In the genomic region with DNA sequence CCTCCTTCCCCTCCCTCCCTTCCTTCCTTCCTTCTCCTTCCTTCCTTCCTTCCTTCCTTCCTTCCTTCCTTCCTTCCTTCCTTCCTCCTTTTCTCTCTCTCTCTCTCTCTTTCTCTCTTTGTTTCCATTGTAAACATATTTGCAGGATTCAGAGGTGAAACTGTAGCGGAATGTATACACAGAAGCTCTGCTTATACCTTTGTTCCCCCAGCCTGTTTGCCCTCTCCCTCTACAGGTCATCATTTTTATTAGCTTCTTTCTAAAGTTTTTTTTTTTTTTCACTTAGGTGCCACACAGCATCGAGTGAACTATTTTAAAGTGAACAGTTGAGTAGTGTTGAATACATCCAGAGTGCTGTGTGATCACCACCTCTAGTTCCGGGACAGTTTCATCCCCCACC, we compare ENCODE assay signal across 24 cellular contexts. TPM values are rescaled to one million over a fixed set of nuclear protein-coding genes. Genes with fewer than 3 reads are reported as not detected.
A peak's percentile ranks its signal among the peaks of the same experiment; 100 is the strongest.
DNase-seq lines count a peak whose midpoint lies in the region; TF ChIP-seq lines count a peak whose summit lies in the region.
"Had no signal": no experiment of that assay in that cellular context is flagged by ENCODE, and none has a peak within 500 bp of the region (broad histone marks: within the 10 kb centered on the region; RNA-seq: fewer than 3 reads in every experiment).

No MANE protein-coding gene starts in this region.

- peak overlapping the region; percentile 30 for H3K9ac ChIP-seq in SK-N-MC (ENCODE audit: insufficient read length)
- H3K9ac ChIP-seq: BLaER1 had no signal

- H3K9me2 ChIP-seq in PC-9 (ENCODE audit: insufficient read depth) = no peaks in the 10 kb centered on the region

- H2AFZ ChIP-seq in PC-9 = no peak overlapping the region

- H3K27ac ChIP-seq in A673 (ENCODE audit: low read depth, low read length, poor library complexity, severe bottlenecking) = peak overlapping the region; percentile 65
- peak overlapping the region; percentile 91 for H3K27ac ChIP-seq in SK-N-MC
- no peak overlapping the region for H3K27ac ChIP-seq in PC-9
- H3K27ac ChIP-seq: 22Rv1, A549, BLaER1 had no signal

- no peak overlapping the region for H3K4me3 Mint-ChIP-seq in progenitor cell of endocrine pancreas (ENCODE audit: low read depth)
- H3K4me3 Mint-ChIP-seq: CD14-positive monocyte; CD4-positive, alpha-beta memory T cell; CD4-positive, CD25-positive, alpha-beta regulatory T cell; CD8-positive, alpha-beta memory T cell had no signal

- POLR2A ChIA-PET in A673 (lab: Charles Lee; ENCODE audit: low non-redundant PET) = interaction anchor here (0.6 kb wide), 2 partner anchors 314 to 344 kb away, joined by 4 to 5 read pairs; no protein-coding TSS in a partner anchor
- POLR2A ChIA-PET in PC-9 (lab: Charles Lee; ENCODE audit: unreplicated experiment) = no interaction called here

- H3K4me3 ChIP-seq in A673 (ENCODE audit: low read depth, low read length, poor library complexity, severe bottlenecking) = no peak overlapping the region
- peak overlapping the region; percentile 42; the same call in 1 of the 2 replicates for H3K4me3 ChIP-seq in SK-N-MC
- no peak overlapping the region for H3K4me3 ChIP-seq in PC-9
- H3K4me3 ChIP-seq: A549, BLaER1, GM12878 had no signal

- H3K9me3 ChIP-seq in A673 (ENCODE audit: low read depth, low read length, poor library complexity, severe bottlenecking) (no peaks in the 10 kb centered on the region), SK-N-MC (ENCODE audit: low read depth, low read length) (no peaks in the 10 kb centered on the region), PC-9 (ENCODE audit: insufficient read depth, low read depth) (no peaks in the 10 kb centered on the region)
- H3K9me3 ChIP-seq: BE2C had no signal

- peaks cover 15% of the 10 kb centered on the region for H3K4me1 Mint-ChIP-seq in progenitor cell of endocrine pancreas (ENCODE audit: low read depth)
- H3K4me1 Mint-ChIP-seq: CD14-positive monocyte; CD8-positive, alpha-beta memory T cell had no signal

- H3K27me3 ChIP-seq in A673 (replicated peaks; ENCODE audit: insufficient read depth, low read depth, low read length, poor library complexity) (no peaks in the 10 kb centered on the region), PC-9 (ENCODE audit: insufficient read depth, low read depth) (peaks cover 3% of the 10 kb centered on the region; the same call in 1 of the 2 replicates)
- H3K27me3 ChIP-seq: BLaER1 had no signal

- H3K27ac Mint-ChIP-seq in progenitor cell of endocrine pancreas = peak overlapping the region; percentile 49
- H3K27ac Mint-ChIP-seq: CD4-positive, alpha-beta memory T cell had no signal

- no peaks in the 10 kb centered on the region for H3K27me3 Mint-ChIP-seq in progenitor cell of endocrine pancreas

- DNase-seq in A673 (ENCODE audit: low spot score) (peak; percentile 74), SK-N-MC (ENCODE audit: low read depth, low spot score) (peak; percentile 83), progenitor cell of endocrine pancreas (ENCODE audit: low spot score, unreplicated experiment) (no peak), PC-9 (no peak), NCI-H1694 treated with DMSO at 0.1 percent for 48 hours (lab: John Stamatoyannopoulos, UW) (no peak)
- DNase-seq: ACHN; BE2C; C1 segment of cervical spinal cord; Calu3; CD4-positive, alpha-beta memory T cell; CD4-positive, CD25-positive, alpha-beta regulatory T cell; CD8-positive, alpha-beta memory T cell; COR-L47; DMS53; DMS79; DND-41; EL; GDM1 had no signal

- CTCF ChIA-PET in A673 (lab: Charles Lee) = interaction anchor here (0.7 kb wide), 1 partner anchor 315 kb away, joined by 3 read pairs; no protein-coding TSS in a partner anchor
- CTCF ChIA-PET in PC-9 (lab: Charles Lee) = no interaction called here

- peaks cover 10% of the 10 kb centered on the region for H3K36me3 Mint-ChIP-seq in progenitor cell of endocrine pancreas (ENCODE audit: insufficient read depth)
- H3K36me3 Mint-ChIP-seq: CD14-positive monocyte; CD4-positive, alpha-beta memory T cell; CD4-positive, CD25-positive, alpha-beta regulatory T cell; CD8-positive, alpha-beta memory T cell had no signal

- intact Hi-C loops in A673 (cut with micrococcal nuclease; ENCODE audit: unreplicated experiment) = no loop called here
- intact Hi-C loops in PC-9 (cut with micrococcal nuclease; ENCODE audit: unreplicated experiment) = no loop called here

- H3K9me3 Mint-ChIP-seq in progenitor cell of endocrine pancreas (ENCODE audit: low read depth) = peaks cover 4% of the 10 kb centered on the region
- H3K9me3 Mint-ChIP-seq: CD4-positive, CD25-positive, alpha-beta regulatory T cell; CD8-positive, alpha-beta memory T cell had no signal

- peaks cover 74% of the 10 kb centered on the region for H3K4me1 ChIP-seq in A673 (ENCODE audit: insufficient read depth, low read length, poor library complexity, severe bottlenecking)
- H3K4me1 ChIP-seq in PC-9 (replicated peaks; ENCODE audit: insufficient read depth) = no peaks in the 10 kb centered on the region
- H3K4me1 ChIP-seq: A549, BE2C, BLaER1 had no signal

- TF ChIP-seq CTCF in A673 (conservative IDR thresholded peaks at IDR 0.05; ENCODE audit: low read depth, low read length) (no peak), progenitor cell of endocrine pancreas (IDR thresholded peaks at IDR 0.05; ENCODE audit: unreplicated experiment) (no peak), PC-9 (conservative IDR thresholded peaks at IDR 0.05) (no peak)

- H3K36me3 ChIP-seq in A673 (ENCODE audit: insufficient read depth, low read length, poor library complexity, severe bottlenecking) = no peaks in the 10 kb centered on the region
- H3K36me3 ChIP-seq in SK-N-MC (ENCODE audit: insufficient read depth, low read length) = peaks cover 18% of the 10 kb centered on the region
- H3K36me3 ChIP-seq in PC-9 (ENCODE audit: low read depth) = no peaks in the 10 kb centered on the region
- H3K36me3 ChIP-seq: BE2C, BLaER1 had no signal

- no peaks in the 10 kb centered on the region for H3K79me2 ChIP-seq in PC-9 (ENCODE audit: low read depth)

- H4K20me1 ChIP-seq in PC-9 (ENCODE audit: insufficient read depth) = no peaks in the 10 kb centered on the region
- H4K20me1 ChIP-seq: BLaER1 had no signal

- BruUV-seq in A673 (replicated peaks; lab: Mats Ljungman, UMichigan) = no TSS peak
- BruUV-seq in PC-9 (replicated peaks; lab: Mats Ljungman, UMichigan) = no TSS peak

- no peaks in the 10 kb centered on the region for H3F3A ChIP-seq in PC-9 (ENCODE audit: insufficient read depth, low read depth)

- no peak overlapping the region for H3K4me2 ChIP-seq in PC-9
- H3K4me2 ChIP-seq: A549, BLaER1 had no signal

RNA-seq across cellular contexts. Expression of a gene that starts 20.7 kb away (rescaled TPM):
- total RNA-seq in A673 (2021) (14.7 and 17.0 TPM in 2 replicates), progenitor cell of endocrine pancreas (37.6 and 39.6 TPM in 2 replicates), PC-9 (2021) (not detected in 2 replicates)
- total RNA-seq: G401 had no signal

Comparison
In these comparisons a context has a peak if more than half of its experiments do, and no peak if none do; other contexts are left out.
1. DNase-seq: peak in A673 (single experiment) and SK-N-MC (single experiment); none in progenitor cell of endocrine pancreas (single experiment), PC-9 (0 of 2) and NCI-H1694 treated with DMSO at 0.1 percent for 48 hours (single experiment).
2. RNA of a gene that starts 20.7 kb away (total RNA-seq): 37.6 to 39.6 TPM in progenitor cell of endocrine pancreas and 14.7 to 17.0 TPM in A673; not detected in PC-9; every median in the first group is over 10 times any median in the second.